Comparison of ENCODE assay signal across 15 cellular contexts in genomic region chr19:38304352-38304865, GRCh38. TPM values are rescaled to one million over a fixed set of nuclear protein-coding genes. Genes with fewer than 3 reads are reported as not detected.
DNase-seq lines count a peak whose midpoint lies in the region; ATAC-seq and TF ChIP-seq lines count a peak whose summit lies in the region.
"Had no signal": no experiment of that assay in that cellular context is flagged by ENCODE, and none has a peak within 500 bp of the region (broad histone marks: within the 10 kb centered on the region; RNA-seq: fewer than 3 reads in every experiment).

No MANE protein-coding gene starts in this region.

- no peak overlapping the region for H3K4me3 Mint-ChIP-seq in activated CD8-positive, alpha-beta memory T cell treated with anti-CD3 and anti-CD28 coated beads, Interleukin-2, amount 10 ng/mL, durations not matched to agents 7 days and 5 days
- H3K4me3 Mint-ChIP-seq: naive thymus-derived CD8-positive, alpha-beta T cell had no signal

- no peaks in the 10 kb centered on the region for H3K9me3 ChIP-seq in HUES48 (ENCODE audit: control insufficient read depth, insufficient read depth, low read length)
- no peaks in the 10 kb centered on the region for H3K9me3 ChIP-seq in mammary epithelial cell (replicated peaks; ENCODE audit: insufficient read depth, low read length)
- no peaks in the 10 kb centered on the region for H3K9me3 ChIP-seq in iPS-20b (ENCODE audit: insufficient read depth, low read depth, low read length)
- H3K9me3 ChIP-seq: SJCRH30 had no signal

- H3K36me3 ChIP-seq in HUES48 (ENCODE audit: control insufficient read depth, insufficient read depth, low read length) (peaks cover 18% of the 10 kb centered on the region), mammary epithelial cell (ENCODE audit: insufficient read depth, low read length) (no peaks in the 10 kb centered on the region), iPS-20b (ENCODE audit: insufficient read depth, low read depth, low read length) (peaks cover 11% of the 10 kb centered on the region; the same call in 1 of the 2 replicates)

- peak overlapping the region; percentile 99 for H3K4me2 ChIP-seq in mammary epithelial cell (ENCODE audit: insufficient read depth, low read depth, low read length)

- peak overlapping the region; percentile 57 for H3K4me3 ChIP-seq in HUES48 (ENCODE audit: low read depth, low read length)
- H3K4me3 ChIP-seq in mammary epithelial cell (replicated peaks in 1 of 3; ENCODE audit: insufficient read depth in 1 of 3, low read depth in 2 of 3, low read length in 3 of 3): peak overlapping the region; percentile 78 to 79 (median 78)
- peak overlapping the region; percentile 67 for H3K4me3 ChIP-seq in iPS-20b (ENCODE audit: low read length)
- H3K4me3 ChIP-seq in skin epidermis: peak overlapping the region; percentile 4 to 33 (median 28)
- H3K4me3 ChIP-seq: SJCRH30 had no signal

- H3K4me1 Mint-ChIP-seq in activated CD8-positive, alpha-beta memory T cell treated with anti-CD3 and anti-CD28 coated beads, Interleukin-2, amount 10 ng/mL, durations not matched to agents 7 days and 5 days: no peaks in the 10 kb centered on the region

- H3K27ac ChIP-seq in HUES48 (ENCODE audit: low read depth, low read length): no peak overlapping the region
- H3K27ac ChIP-seq in mammary epithelial cell (ENCODE audit: insufficient read depth, low read depth, low read length): peak overlapping the region; percentile 94
- no peak overlapping the region for H3K27ac ChIP-seq in iPS-20b (ENCODE audit: low read length)
- H3K27ac ChIP-seq in skin epidermis: peak overlapping the region; percentile 22 to 92 (median 79)
- H3K27ac ChIP-seq: SJCRH30 had no signal

- WGBS in mammary epithelial cell (ENCODE audit: low coverage, missing lambda C conversion rate): 5% methylated on average over 8 of the region's 27 CpGs

- peaks cover 6% of the 10 kb centered on the region for H3K36me3 Mint-ChIP-seq in activated CD8-positive, alpha-beta memory T cell treated with anti-CD3 and anti-CD28 coated beads, Interleukin-2, amount 10 ng/mL, durations not matched to agents 7 days and 5 days

- H3K27me3 ChIP-seq in HUES48 (ENCODE audit: control insufficient read depth, insufficient read depth, low read length) (no peaks in the 10 kb centered on the region), mammary epithelial cell (ENCODE audit: insufficient read depth, low read length) (no peaks in the 10 kb centered on the region), iPS-20b (ENCODE audit: insufficient read depth, low read length) (peaks cover 4% of the 10 kb centered on the region; the same call in 1 of the 2 replicates)
- H3K27me3 ChIP-seq: SJCRH30 had no signal

- peaks cover 34% of the 10 kb centered on the region for H3K79me2 ChIP-seq in mammary epithelial cell (ENCODE audit: insufficient read depth, low read length)

- H4K20me1 ChIP-seq in mammary epithelial cell (ENCODE audit: insufficient read depth, low read length): no peaks in the 10 kb centered on the region

- dilution Hi-C loops in mammary epithelial cell (cut with HindIII; ENCODE audit: low sequenced_read_pairs): no loop called here

- H3K4me1 ChIP-seq in HUES48 (ENCODE audit: control insufficient read depth, insufficient read depth, low read length) (peaks cover 16% of the 10 kb centered on the region), mammary epithelial cell (ENCODE audit: insufficient read depth, low read length) (peaks cover 29% of the 10 kb centered on the region), iPS-20b (ENCODE audit: insufficient read depth, low read length) (peaks cover 9% of the 10 kb centered on the region)

- H3K27ac Mint-ChIP-seq in activated CD8-positive, alpha-beta memory T cell treated with anti-CD3 and anti-CD28 coated beads, Interleukin-2, amount 10 ng/mL, durations not matched to agents 7 days and 5 days: no peak overlapping the region

- no peak for DNase-seq in mammary epithelial cell
- DNase-seq in DMS 273 (lab: John Stamatoyannopoulos, UW; ENCODE audit: unreplicated experiment): no peak
- DNase-seq in EL: no peak
- no peak for DNase-seq in activated CD8-positive, alpha-beta memory T cell treated with anti-CD3 and anti-CD28 coated beads, Interleukin-2, amount 10 ng/mL, durations not matched to agents 7 days and 5 days
- DNase-seq: activated T-cell treated with anti-CD3 and anti-CD28 coated beads, Interleukin-2, amount 50 U/mL, for 1 hour; anterior cingulate cortex; effector CD4-positive, alpha-beta T cell; naive thymus-derived CD8-positive, alpha-beta T cell; NCI-H510A; SJCRH30; stimulated activated CD8-positive, alpha-beta memory T cell treated with anti-CD3 and anti-CD28 coated beads, Interleukin-4, amount 100 ng/mL, for 48 hours had no signal

- TF ChIP-seq CTCF in mammary epithelial cell (conservative IDR thresholded peaks at IDR 0.05 in 1 of 2, IDR thresholded peaks at IDR 0.05 in 1 of 2; ENCODE audit: extremely low read depth in 1 of 2, insufficient read depth in 1 of 2, low read depth in 1 of 2, low read length in 2 of 2): no peak

- BruUV-seq in mammary epithelial cell (replicated peaks; lab: Mats Ljungman, UMichigan): TSS peak; percentile 84

- in situ Hi-C loops in mammary epithelial cell (cut with MboI; ENCODE audit: low sequenced_read_pairs in 2 of 2): no loop called here

- H3K9ac ChIP-seq in HUES48 (ENCODE audit: low read depth, low read length) (peak overlapping the region; percentile 19; the same call in 1 of the 2 replicates), mammary epithelial cell (ENCODE audit: insufficient read depth, low read length) (peak overlapping the region; percentile 96), iPS-20b (ENCODE audit: low read depth, low read length) (peak overlapping the region; percentile 61; the same call in 1 of the 2 replicates)

- H2AFZ ChIP-seq in mammary epithelial cell (ENCODE audit: low read depth, low read length): no peak overlapping the region

- CTCF ChIA-PET in mammary epithelial cell (lab: Charles Lee; ENCODE audit: low non-redundant PET): no interaction called here
- CTCF ChIA-PET in activated CD8-positive, alpha-beta memory T cell treated with anti-CD3 and anti-CD28 coated beads, Interleukin-2, amount 10 ng/mL, durations not matched to agents 7 days and 5 days (lab: Charles Lee): no interaction called here

- no peaks in the 10 kb centered on the region for H3K27me3 Mint-ChIP-seq in activated CD8-positive, alpha-beta memory T cell treated with anti-CD3 and anti-CD28 coated beads, Interleukin-2, amount 10 ng/mL, durations not matched to agents 7 days and 5 days
- H3K27me3 Mint-ChIP-seq: naive thymus-derived CD8-positive, alpha-beta T cell had no signal

- no peak for ATAC-seq in GM19452 (IDR thresholded peaks at IDR 0.05; ENCODE audit: unreplicated experiment)
- no peak for ATAC-seq in activated CD8-positive, alpha-beta memory T cell treated with anti-CD3 and anti-CD28 coated beads, Interleukin-2, amount 10 ng/mL, durations not matched to agents 7 days and 5 days
- ATAC-seq: naive thymus-derived CD8-positive, alpha-beta T cell had no signal

- intact Hi-C loops in mammary epithelial cell (cut with micrococcal nuclease): no loop called here

- H3K9me3 Mint-ChIP-seq in activated CD8-positive, alpha-beta memory T cell treated with anti-CD3 and anti-CD28 coated beads, Interleukin-2, amount 10 ng/mL, durations not matched to agents 7 days and 5 days (ENCODE audit: low read depth): no peaks in the 10 kb centered on the region
- H3K9me3 Mint-ChIP-seq: naive thymus-derived CD8-positive, alpha-beta T cell had no signal

RNA-seq across cellular contexts. Expression of gene C19orf33, which starts 0.4 kb away (rescaled TPM):
- 100 to 1,000 TPM in 1 of 2 donors, 10 to 100 TPM in 1; 39.7 to 162 TPM for total RNA-seq in mammary epithelial cell
- 445 TPM for polyA plus RNA-seq in mammary epithelial cell
- 5.5 TPM for polyA minus RNA-seq in mammary epithelial cell
- not detected for total RNA-seq in activated CD8-positive, alpha-beta memory T cell treated with anti-CD3 and anti-CD28 coated beads, Interleukin-2, amount 10 ng/mL, durations not matched to agents 7 days and 5 days
- total RNA-seq: SJCRH30 had no signal

RNA-seq across cellular contexts. Expression of gene YIF1B, which starts 11.3 kb away (rescaled TPM):
- 10 to 100 TPM; 43.8 to 74.7 TPM for total RNA-seq in mammary epithelial cell
- polyA plus RNA-seq in mammary epithelial cell: 44.8 TPM
- 20.7 TPM for polyA minus RNA-seq in mammary epithelial cell
- 10 to 100 TPM; 69.7 to 76.7 TPM for total RNA-seq in activated CD8-positive, alpha-beta memory T cell treated with anti-CD3 and anti-CD28 coated beads, Interleukin-2, amount 10 ng/mL, durations not matched to agents 7 days and 5 days

RNA-seq across cellular contexts. Expression of gene KCNK6, which starts 15.2 kb away (rescaled TPM):
- total RNA-seq in mammary epithelial cell: 10 to 100 TPM; 14.2 to 46.6 TPM
- polyA plus RNA-seq in mammary epithelial cell: 17.8 TPM
- polyA minus RNA-seq in mammary epithelial cell: 3.0 TPM
- 10 to 100 TPM; 10.8 to 13.5 TPM for total RNA-seq in activated CD8-positive, alpha-beta memory T cell treated with anti-CD3 and anti-CD28 coated beads, Interleukin-2, amount 10 ng/mL, durations not matched to agents 7 days and 5 days

RNA-seq across cellular contexts. Expression of gene CATSPERG, which starts 31.2 kb away (rescaled TPM):
- total RNA-seq in mammary epithelial cell: 1 to 10 TPM in 1 of 2 donors, under 1 TPM in 1; 0.83 to 2.8 TPM
- polyA plus RNA-seq in mammary epithelial cell: 0.96 TPM
- polyA minus RNA-seq in mammary epithelial cell: not detected
- total RNA-seq in activated CD8-positive, alpha-beta memory T cell treated with anti-CD3 and anti-CD28 coated beads, Interleukin-2, amount 10 ng/mL, durations not matched to agents 7 days and 5 days: 1 to 10 TPM; 4.3 to 7.3 TPM

RNA-seq across cellular contexts. Expression of gene SPINT2, which starts 40.0 kb away (rescaled TPM):
- 100 to 1,000 TPM; 775 to 871 TPM for total RNA-seq in mammary epithelial cell
- polyA plus RNA-seq in mammary epithelial cell: 333 TPM
- 334 TPM for polyA minus RNA-seq in mammary epithelial cell
- total RNA-seq in activated CD8-positive, alpha-beta memory T cell treated with anti-CD3 and anti-CD28 coated beads, Interleukin-2, amount 10 ng/mL, durations not matched to agents 7 days and 5 days: 10 to 100 TPM in 1 of 2 experiments, 1 to 10 TPM in 1; 9.3 to 15.6 TPM

Comparison
In these comparisons a context has a peak if more than half of its experiments do, and no peak if none do; other contexts are left out.
1. H3K27ac ChIP-seq: peak in mammary epithelial cell (single experiment) and skin epidermis (21 of 21); none in HUES48 (single experiment) and iPS-20b (single experiment).
2. H3K4me3 ChIP-seq: peak in every context shown above with its lines; median percentile 78 in mammary epithelial cell; 67 in iPS-20b; 57 in HUES48; 28 in skin epidermis.
3. H3K9ac ChIP-seq: peak in every context shown above with its lines; median percentile 96 in mammary epithelial cell; 61 in iPS-20b; 19 in HUES48.
4. RNA of gene C19orf33, which starts 0.4 kb away (total RNA-seq): 39.7 to 162 TPM in mammary epithelial cell; not detected in activated CD8-positive, alpha-beta memory T cell treated with anti-CD3 and anti-CD28 coated beads, Interleukin-2, amount 10 ng/mL, durations not matched to agents 7 days and 5 days; every median in the first group is over 10 times any median in the second.